In genomic region chr15:64847016-64847415, GRCh38 we compare ENCODE assay signal across 19 cellular contexts. TPM values are rescaled to one million over a fixed set of nuclear protein-coding genes. Genes with fewer than 3 reads are reported as not detected.
DNase-seq lines count a peak whose midpoint lies in the region; ATAC-seq and TF ChIP-seq lines count a peak whose summit lies in the region.
"Had no signal": no experiment of that assay in that cellular context is flagged by ENCODE, and none has a peak within 500 bp of the region (broad histone marks: within the 10 kb centered on the region; RNA-seq: fewer than 3 reads in every experiment).

No MANE protein-coding gene starts in this region.

- intact Hi-C loops in activated T-helper 1 cell treated with anti-CD3 and anti-CD28 coated beads, Interleukin-12 subunit alpha, Interleukin-12 subunit beta, Interleukin-2, Interleukin-4 antibody, amounts not matched to agents 30 ng/mL and 10 ng/mL and 1 ng/mL, durations not matched to agents 14 hours and 24 hours and 36 hours (cut with micrococcal nuclease): no loop called here

- peaks cover 4% of the 10 kb centered on the region for H3K36me3 Mint-ChIP-seq in activated naive CD8-positive, alpha-beta T cell
- H3K36me3 Mint-ChIP-seq in activated naive CD8-positive, alpha-beta T cell treated with anti-CD3 and anti-CD28 coated beads for 36 hours: peaks cover 8% of the 10 kb centered on the region
- H3K36me3 Mint-ChIP-seq in activated T-helper 1 cell treated with anti-CD3 and anti-CD28 coated beads, Interleukin-12 subunit alpha, Interleukin-12 subunit beta, Interleukin-2, Interleukin-4 antibody, amounts not matched to agents 30 ng/mL and 10 ng/mL and 1 ng/mL, durations not matched to agents 14 hours and 24 hours and 36 hours (ENCODE audit: low read depth): peaks cover 28% of the 10 kb centered on the region

- H3K27ac Mint-ChIP-seq in activated naive CD8-positive, alpha-beta T cell: peak overlapping the region; percentile 46
- no peak overlapping the region for H3K27ac Mint-ChIP-seq in activated naive CD8-positive, alpha-beta T cell treated with anti-CD3 and anti-CD28 coated beads for 36 hours
- peak overlapping the region; percentile 56 for H3K27ac Mint-ChIP-seq in activated T-helper 1 cell treated with anti-CD3 and anti-CD28 coated beads, Interleukin-12 subunit alpha, Interleukin-12 subunit beta, Interleukin-2, Interleukin-4 antibody, amounts not matched to agents 30 ng/mL and 10 ng/mL and 1 ng/mL, durations not matched to agents 14 hours and 24 hours and 36 hours
- H3K27ac Mint-ChIP-seq: endodermal cell had no signal

- H3K56ac ChIP-seq in mesendoderm (ENCODE audit: low read length): no peak overlapping the region

- no peak overlapping the region for H2BK120ac ChIP-seq in mesendoderm (ENCODE audit: low read depth, low read length)

- H3K4ac ChIP-seq in mesendoderm (ENCODE audit: low read depth, low read length): no peak overlapping the region

- no peak overlapping the region for H4K5ac ChIP-seq in mesendoderm (ENCODE audit: low read length)

- H3K27me3 ChIP-seq in mesendoderm (ENCODE audit: insufficient read depth, low read length, poor library complexity): no peaks in the 10 kb centered on the region
- no peaks in the 10 kb centered on the region for H3K27me3 ChIP-seq in tibial nerve
- H3K27me3 ChIP-seq: upper lobe of right lung had no signal

- no peak for TF ChIP-seq POLR2A in tibial nerve (IDR thresholded peaks at IDR 0.05)

- peaks cover 53% of the 10 kb centered on the region for H3K4me1 Mint-ChIP-seq in activated naive CD8-positive, alpha-beta T cell (ENCODE audit: low read depth)
- peaks cover 45% of the 10 kb centered on the region for H3K4me1 Mint-ChIP-seq in activated naive CD8-positive, alpha-beta T cell treated with anti-CD3 and anti-CD28 coated beads for 36 hours
- H3K4me1 Mint-ChIP-seq in activated T-helper 1 cell treated with anti-CD3 and anti-CD28 coated beads, Interleukin-12 subunit alpha, Interleukin-12 subunit beta, Interleukin-2, Interleukin-4 antibody, amounts not matched to agents 30 ng/mL and 10 ng/mL and 1 ng/mL, durations not matched to agents 14 hours and 24 hours and 36 hours (ENCODE audit: low read depth): peaks cover 68% of the 10 kb centered on the region

- no peaks in the 10 kb centered on the region for H3K9me3 Mint-ChIP-seq in activated naive CD8-positive, alpha-beta T cell (ENCODE audit: low read depth)
- H3K9me3 Mint-ChIP-seq in activated naive CD8-positive, alpha-beta T cell treated with anti-CD3 and anti-CD28 coated beads for 36 hours: no peaks in the 10 kb centered on the region
- no peaks in the 10 kb centered on the region for H3K9me3 Mint-ChIP-seq in activated T-helper 1 cell treated with anti-CD3 and anti-CD28 coated beads, Interleukin-12 subunit alpha, Interleukin-12 subunit beta, Interleukin-2, Interleukin-4 antibody, amounts not matched to agents 30 ng/mL and 10 ng/mL and 1 ng/mL, durations not matched to agents 14 hours and 24 hours and 36 hours
- H3K9me3 Mint-ChIP-seq: activated T-cell treated with anti-CD3 and anti-CD28 coated beads, Interleukin-2, amount 50 U/mL, for 4 hours; endodermal cell had no signal

- no peak for TF ChIP-seq EP300 in tibial nerve (IDR thresholded peaks at IDR 0.05)

- H2BK5ac ChIP-seq in mesendoderm (ENCODE audit: low read length): no peak overlapping the region

- H3K4me3 ChIP-seq in mesendoderm (ENCODE audit: low read length): no peak overlapping the region
- H3K4me3 ChIP-seq in tibial nerve: no peak overlapping the region
- H3K4me3 ChIP-seq: A549 had no signal

- H3K27ac ChIP-seq in mesendoderm (ENCODE audit: low read depth, low read length) (peak overlapping the region; percentile 3), tibial nerve (peak overlapping the region; percentile 2 to 99 (median 51))
- H3K27ac ChIP-seq: A549 had no signal

- no peak overlapping the region for H4K8ac ChIP-seq in mesendoderm (ENCODE audit: low read depth, low read length)

- H2BK15ac ChIP-seq in mesendoderm (replicated peaks; ENCODE audit: low read depth): no peak overlapping the region

- peaks cover 63% of the 10 kb centered on the region for H3K79me2 ChIP-seq in mesendoderm (ENCODE audit: control insufficient read depth, insufficient read depth, low read length)

- H3K27me3 Mint-ChIP-seq in activated naive CD8-positive, alpha-beta T cell: no peaks in the 10 kb centered on the region
- H3K27me3 Mint-ChIP-seq in activated naive CD8-positive, alpha-beta T cell treated with anti-CD3 and anti-CD28 coated beads for 36 hours: no peaks in the 10 kb centered on the region
- no peaks in the 10 kb centered on the region for H3K27me3 Mint-ChIP-seq in activated T-helper 1 cell treated with anti-CD3 and anti-CD28 coated beads, Interleukin-12 subunit alpha, Interleukin-12 subunit beta, Interleukin-2, Interleukin-4 antibody, amounts not matched to agents 30 ng/mL and 10 ng/mL and 1 ng/mL, durations not matched to agents 14 hours and 24 hours and 36 hours (ENCODE audit: insufficient read depth)

- no peak for DNase-seq in activated naive CD8-positive, alpha-beta T cell treated with anti-CD3 and anti-CD28 coated beads for 36 hours
- no peak for DNase-seq in activated T-helper 1 cell treated with anti-CD3 and anti-CD28 coated beads, Interleukin-12 subunit alpha, Interleukin-12 subunit beta, Interleukin-2, Interleukin-4 antibody, amounts not matched to agents 30 ng/mL and 10 ng/mL and 1 ng/mL, durations not matched to agents 14 hours and 24 hours and 36 hours (ENCODE audit: low spot score)
- DNase-seq in mesendoderm (no peak), tibial nerve (ENCODE audit: low spot score in 2 of 2) (no peak), NCI-H1105 (lab: John Stamatoyannopoulos, UW) (no peak), SHP77 treated with DMSO at 0.1 percent for 48 hours (lab: John Stamatoyannopoulos, UW) (no peak)
- DNase-seq: activated CD4-positive, alpha-beta T cell treated with anti-CD3 and anti-CD28 coated beads for 48 hours; activated T-cell treated with anti-CD3 and anti-CD28 coated beads, Interleukin-2, amount 50 U/mL, for 4 hours; central memory CD4-positive, alpha-beta T cell; endodermal cell; foreskin fibroblast; GOT3; mesenchymal stem cell; SHP77; stimulated activated CD4-positive, alpha-beta T cell treated with anti-CD3 and anti-CD28 coated beads, Interleukin-4, amount 100 ng/mL, for 4 hours; upper lobe of right lung had no signal

- no CpG with 5 or more reads among the region's 3 CpGs for WGBS in mesendoderm (ENCODE audit: extremely low coverage, insufficient coverage, low lambda C conversion rate)
- WGBS in tibial nerve, 2 donors: 66 to 69% methylated on average over 3 of the region's 3 CpGs

- no peak for ATAC-seq in HG03196 (IDR thresholded peaks at IDR 0.05; ENCODE audit: unreplicated experiment)
- ATAC-seq: A549; activated T-cell treated with anti-CD3 and anti-CD28 coated beads, Interleukin-2, amount 50 U/mL, for 4 hours; upper lobe of right lung had no signal

- TF ChIP-seq CTCF in tibial nerve (IDR thresholded peaks at IDR 0.05): no peak

- H3K4me1 ChIP-seq in mesendoderm (ENCODE audit: control insufficient read depth, low read depth, low read length): peaks cover 29% of the 10 kb centered on the region
- H3K4me1 ChIP-seq in tibial nerve: peaks cover 0 to 86% (median 67%) of the 10 kb centered on the region in 4 donors

- no peak overlapping the region for H3K4me2 ChIP-seq in mesendoderm (ENCODE audit: low read length)
- H3K4me2 ChIP-seq: A549 had no signal

- peaks cover 43% of the 10 kb centered on the region for H3K79me1 ChIP-seq in mesendoderm (ENCODE audit: low read length)

- H3K9me3 ChIP-seq in tibial nerve: no peaks in the 10 kb centered on the region
- H3K9me3 ChIP-seq: A549, upper lobe of right lung had no signal

- no peak overlapping the region for H2AK5ac ChIP-seq in mesendoderm (ENCODE audit: low read length)

- H3K23ac ChIP-seq in mesendoderm (ENCODE audit: low read length): no peak overlapping the region

- no peak overlapping the region for H3K4me3 Mint-ChIP-seq in activated naive CD8-positive, alpha-beta T cell
- H3K4me3 Mint-ChIP-seq in activated naive CD8-positive, alpha-beta T cell treated with anti-CD3 and anti-CD28 coated beads for 36 hours: no peak overlapping the region
- H3K4me3 Mint-ChIP-seq in activated T-helper 1 cell treated with anti-CD3 and anti-CD28 coated beads, Interleukin-12 subunit alpha, Interleukin-12 subunit beta, Interleukin-2, Interleukin-4 antibody, amounts not matched to agents 30 ng/mL and 10 ng/mL and 1 ng/mL, durations not matched to agents 14 hours and 24 hours and 36 hours: no peak overlapping the region
- H3K4me3 Mint-ChIP-seq: activated T-cell treated with anti-CD3 and anti-CD28 coated beads, Interleukin-2, amount 50 U/mL, for 4 hours; endodermal cell had no signal

- H3K18ac ChIP-seq in mesendoderm (ENCODE audit: low read length): no peak overlapping the region

- peaks cover 1% of the 10 kb centered on the region for H3K36me3 ChIP-seq in mesendoderm (ENCODE audit: control insufficient read depth, insufficient read depth, low read length)
- peaks cover 0 to 28% (median 11%) of the 10 kb centered on the region in 3 donors for H3K36me3 ChIP-seq in tibial nerve

- H3K9ac ChIP-seq in mesendoderm (ENCODE audit: low read length): no peak overlapping the region

RNA-seq across cellular contexts. Expression of gene PLEKHO2, which starts 5.3 kb away (rescaled TPM):
- 1 to 10 TPM; 6.8 to 7.8 TPM for total RNA-seq in activated naive CD8-positive, alpha-beta T cell treated with anti-CD3 and anti-CD28 coated beads for 36 hours
- 17.0 and 17.8 TPM in 2 replicates for total RNA-seq in activated T-helper 1 cell treated with anti-CD3 and anti-CD28 coated beads, Interleukin-12 subunit alpha, Interleukin-12 subunit beta, Interleukin-2, Interleukin-4 antibody, amounts not matched to agents 30 ng/mL and 10 ng/mL and 1 ng/mL, durations not matched to agents 14 hours and 24 hours and 36 hours
- polyA plus RNA-seq in mesendoderm (2013, experiment 1 of 2): 10.9 TPM
- 11.2 TPM for polyA plus RNA-seq in mesendoderm (2013, experiment 2 of 2)
- total RNA-seq in tibial nerve: 10 to 100 TPM; 40.8 to 69.9 (median 60.2) TPM

RNA-seq across cellular contexts. Expression of gene PIF1, which starts 21.6 kb away (rescaled TPM):
- total RNA-seq in activated naive CD8-positive, alpha-beta T cell treated with anti-CD3 and anti-CD28 coated beads for 36 hours: 10 to 100 TPM; 27.3 to 30.4 TPM
- 19.1 and 23.9 TPM in 2 replicates for total RNA-seq in activated T-helper 1 cell treated with anti-CD3 and anti-CD28 coated beads, Interleukin-12 subunit alpha, Interleukin-12 subunit beta, Interleukin-2, Interleukin-4 antibody, amounts not matched to agents 30 ng/mL and 10 ng/mL and 1 ng/mL, durations not matched to agents 14 hours and 24 hours and 36 hours
- polyA plus RNA-seq in mesendoderm (2013, experiment 1 of 2): 35.6 TPM
- polyA plus RNA-seq in mesendoderm (2013, experiment 2 of 2): 34.6 TPM
- total RNA-seq in tibial nerve: 1 to 10 TPM in 2 of 4 donors, under 1 TPM in 1, not detected in 1; 0.39 to 2.4 (median 1.1) TPM
